ENCODE assay signal across 8 cellular contexts in genomic region chr15:69467636-69468035, GRCh38. TPM values are rescaled to one million over a fixed set of nuclear protein-coding genes. Genes with fewer than 3 reads are reported as not detected.
A peak's percentile ranks its signal among the peaks of the same experiment; 100 is the strongest.
DNase-seq lines count a peak whose midpoint lies in the region; ATAC-seq, FAIRE-seq and TF ChIP-seq lines count a peak whose summit lies in the region.
"Had no signal": no experiment of that assay in that cellular context is flagged by ENCODE, and none has a peak within 500 bp of the region (broad histone marks: within the 10 kb centered on the region; RNA-seq: fewer than 3 reads in every experiment).

No MANE protein-coding gene starts in this region.

- peak overlapping the region; percentile 94 for H3K27ac ChIP-seq in CD4-positive, CD25-positive, alpha-beta regulatory T cell (ENCODE audit: insufficient read depth, low read length, poor library complexity, severe bottlenecking)
- H3K27ac ChIP-seq in left lung, result peak overlapping the region; percentile 70 to 83
- no peak overlapping the region for H3K27ac ChIP-seq in kidney (ENCODE audit: low read depth in 2 of 2, low read length in 2 of 2)

- intact Hi-C loops in left lung (cut with DNase I) (no loop called here), left ventricle myocardium superior (cut with micrococcal nuclease) (no loop called here), kidney (cut with DNase I) (no loop called here)

- H3K9ac ChIP-seq in kidney (ENCODE audit: low read length in 2 of 2), result no peak overlapping the region

- no peak for ATAC-seq in CD4-positive, CD25-positive, alpha-beta regulatory T cell (ENCODE audit: low read depth in 2 of 2)
- ATAC-seq in T-cell (replicated peaks in 1 of 4) (no peak), left lung (peak; percentile 53), left ventricle myocardium superior (no peak), GM21390 (IDR thresholded peaks at IDR 0.05; ENCODE audit: unreplicated experiment) (no peak)

- peaks cover 34% of the 10 kb centered on the region for H3K4me1 ChIP-seq in CD4-positive, CD25-positive, alpha-beta regulatory T cell (ENCODE audit: control insufficient read depth, insufficient read depth, low read length, poor library complexity, severe bottlenecking)
- peaks cover 22 to 24% of the 10 kb centered on the region in 2 donors for H3K4me1 ChIP-seq in left lung
- H3K4me1 ChIP-seq in kidney (ENCODE audit: control insufficient read depth in 1 of 2, insufficient read depth in 1 of 2, low read depth in 1 of 2, low read length in 2 of 2), result peaks cover 3 to 4% of the 10 kb centered on the region in 2 donors

- POLR2A ChIA-PET in T-cell (lab: Charles Lee), result interaction anchor here (0.8 to 3.5 kb wide), 7 partner anchors 10 to 630 kb away, joined by 3 to 45 read pairs (median 7); partner anchors contain the start of genes RPLP1 (in 2 of the 2) and TLE3 (in 1 of the 2)

- DNase-seq in CD4-positive, CD25-positive, alpha-beta regulatory T cell, result no peak
- DNase-seq in COLO668 (lab: John Stamatoyannopoulos, UW; ENCODE audit: unreplicated experiment), result peak; percentile 76
- no peak for DNase-seq in T-cell
- peak in 1 of 2 donors; percentile 51 for DNase-seq in left lung
- no peak for DNase-seq in left ventricle myocardium superior
- DNase-seq in kidney, result no peak
- DNase-seq: small intestine had no signal

- H3K27me3 Mint-ChIP-seq in CD4-positive, CD25-positive, alpha-beta regulatory T cell, result no peaks in the 10 kb centered on the region
- H3K27me3 Mint-ChIP-seq in T-cell, result no peaks in the 10 kb centered on the region

- FAIRE-seq in kidney (lab: Jason Lieb, UNC), result no peak
- FAIRE-seq: small intestine had no signal

- no peaks in the 10 kb centered on the region for H3K27me3 ChIP-seq in CD4-positive, CD25-positive, alpha-beta regulatory T cell (ENCODE audit: control insufficient read depth, insufficient read depth, low read length)
- no peaks in the 10 kb centered on the region for H3K27me3 ChIP-seq in left lung

- no peaks in the 10 kb centered on the region for H3K36me3 ChIP-seq in CD4-positive, CD25-positive, alpha-beta regulatory T cell (ENCODE audit: control insufficient read depth, insufficient read depth, low read length)
- H3K36me3 ChIP-seq in left lung (no peaks in the 10 kb centered on the region), kidney (ENCODE audit: control insufficient read depth in 1 of 2, insufficient read depth in 2 of 2, low read length in 2 of 2) (no peaks in the 10 kb centered on the region)

- no peaks in the 10 kb centered on the region for H3K9me3 ChIP-seq in CD4-positive, CD25-positive, alpha-beta regulatory T cell (ENCODE audit: control insufficient read depth in 2 of 2, low read length in 2 of 2)
- H3K9me3 ChIP-seq in left lung, result no peaks in the 10 kb centered on the region
- no peaks in the 10 kb centered on the region for H3K9me3 ChIP-seq in kidney (ENCODE audit: control insufficient read depth in 1 of 2, low read length in 2 of 2)

- peak overlapping the region in 1 of 4 donors; percentile 17 for H3K4me3 Mint-ChIP-seq in CD4-positive, CD25-positive, alpha-beta regulatory T cell
- peak overlapping the region in 1 of 3 donors; percentile 68 for H3K4me3 Mint-ChIP-seq in T-cell

- H3K9me3 Mint-ChIP-seq in CD4-positive, CD25-positive, alpha-beta regulatory T cell, result no peaks in the 10 kb centered on the region
- H3K9me3 Mint-ChIP-seq in T-cell, result no peaks in the 10 kb centered on the region

- CTCF ChIA-PET in T-cell (lab: Charles Lee), result interaction anchor here (1.1 to 1.8 kb wide), 4 partner anchors 10 to 53 kb away, joined by 3 to 6 read pairs (median 4); partner anchors contain the start of gene KIF23 (in 1 of the 2)

- TF ChIP-seq CTCF in left lung (IDR thresholded peaks at IDR 0.05) (no peak), kidney (IDR thresholded peaks at IDR 0.05; ENCODE audit: borderline replicate concordance, extremely low read depth, insufficient read depth) (no peak)

- H3K4me3 ChIP-seq in CD4-positive, CD25-positive, alpha-beta regulatory T cell (ENCODE audit: low read depth, low read length), result peak overlapping the region; percentile 58
- H3K4me3 ChIP-seq in left lung, result no peak overlapping the region
- no peak overlapping the region for H3K4me3 ChIP-seq in kidney (ENCODE audit: low read length in 2 of 2)

- peak overlapping the region; percentile 96 to 99 (median 97) for H3K27ac Mint-ChIP-seq in CD4-positive, CD25-positive, alpha-beta regulatory T cell
- H3K27ac Mint-ChIP-seq in T-cell, result peak overlapping the region; percentile 90 to 91

- no peaks in the 10 kb centered on the region for H3K36me3 Mint-ChIP-seq in CD4-positive, CD25-positive, alpha-beta regulatory T cell
- no peaks in the 10 kb centered on the region for H3K36me3 Mint-ChIP-seq in T-cell

- H3K4me1 Mint-ChIP-seq in CD4-positive, CD25-positive, alpha-beta regulatory T cell, result peaks cover 9 to 40% (median 24%) of the 10 kb centered on the region in 4 donors
- peaks cover 24 to 52% (median 39%) of the 10 kb centered on the region in 3 donors for H3K4me1 Mint-ChIP-seq in T-cell

RNA-seq across cellular contexts. Expression of gene RPLP1, which starts 15.0 kb away (rescaled TPM):
- total RNA-seq in CD4-positive, CD25-positive, alpha-beta regulatory T cell, result 1,439 TPM
- polyA plus RNA-seq in CD4-positive, CD25-positive, alpha-beta regulatory T cell, result 1,000 to 10,000 TPM; 1,970 to 2,778 (median 2,296) TPM
- total RNA-seq in T-cell (1,000 to 10,000 TPM; 1,904 to 4,142 (median 3,956) TPM), left lung (1,000 to 10,000 TPM; 1,369 to 1,478 TPM), left ventricle myocardium superior (1,143 TPM), kidney (1,303 TPM)
- 2,805 TPM for polyA plus RNA-seq in kidney (ENCODE audit: insufficient read depth, low read depth, low replicate concordance)

RNA-seq across cellular contexts. Expression of gene KIF23, which starts 53.5 kb away (rescaled TPM):
- total RNA-seq in CD4-positive, CD25-positive, alpha-beta regulatory T cell, result 3.8 TPM
- polyA plus RNA-seq in CD4-positive, CD25-positive, alpha-beta regulatory T cell, result 1 to 10 TPM in 3 of 4 donors, under 1 TPM in 1; 0.74 to 1.3 (median 1.1) TPM
- total RNA-seq in T-cell (1 to 10 TPM in 1 of 5 donors, under 1 TPM in 4; 0.36 to 2.2 (median 0.76) TPM), left lung (10 to 100 TPM in 1 of 2 donors, 1 to 10 TPM in 1; 3.5 to 15.4 TPM), left ventricle myocardium superior (0.45 TPM), kidney (2.5 TPM)
- polyA plus RNA-seq in kidney (ENCODE audit: insufficient read depth, low read depth, low replicate concordance), result 3.6 TPM

Comparison
In these comparisons a context has a peak if more than half of its experiments do, and no peak if none do; other contexts are left out.
1. H3K27ac ChIP-seq: peak in CD4-positive, CD25-positive, alpha-beta regulatory T cell (single experiment) and left lung (2 of 2); none in kidney (0 of 2).